Comparison of ENCODE assay signal across 10 cellular contexts in the genomic region with DNA sequence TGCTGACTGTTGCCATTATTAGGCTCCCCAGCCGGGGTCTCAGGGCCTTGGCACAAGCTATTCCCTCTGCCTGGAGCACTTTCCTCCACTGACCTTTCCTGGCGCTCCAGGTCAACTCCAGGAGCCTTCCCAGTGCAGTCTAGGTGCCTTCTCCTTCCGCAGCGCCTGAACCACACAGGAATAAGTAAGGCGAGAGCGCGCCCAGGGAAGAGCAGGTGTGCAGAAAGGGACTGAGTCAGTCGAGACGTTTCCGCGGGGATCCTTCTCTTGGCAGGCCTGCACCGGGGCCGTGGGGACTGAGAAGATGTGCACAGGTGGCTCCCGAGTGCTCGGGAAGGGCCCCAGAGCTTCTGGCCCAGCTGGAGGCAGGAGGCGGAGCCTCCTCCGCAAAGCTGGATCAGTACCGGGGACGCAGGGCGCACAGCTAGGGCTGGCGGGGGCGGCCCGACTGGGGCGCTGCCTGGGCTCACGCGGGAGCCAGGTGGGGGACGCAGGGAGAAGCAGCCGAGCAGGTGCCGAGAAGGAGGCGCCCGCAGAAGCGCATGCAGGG. TPM values are rescaled to one million over a fixed set of nuclear protein-coding genes. Genes with fewer than 3 reads are reported as not detected.
A peak's percentile ranks its signal among the peaks of the same experiment; 100 is the strongest.
DNase-seq lines count a peak whose midpoint lies in the region; ATAC-seq and TF ChIP-seq lines count a peak whose summit lies in the region.
"Had no signal": no experiment of that assay in that cellular context is flagged by ENCODE, and none has a peak within 500 bp of the region (broad histone marks: within the 10 kb centered on the region; RNA-seq: fewer than 3 reads in every experiment).

No MANE protein-coding gene starts in this region.

- H3K27me3 Mint-ChIP-seq in activated CD8-positive, alpha-beta T cell treated with anti-CD3 and anti-CD28 coated beads, Interleukin-2, amount 10 ng/mL, durations not matched to agents 7 days and 5 days (ENCODE audit: low read depth), result peaks cover 31% of the 10 kb centered on the region

- H3K36me3 ChIP-seq in heart right ventricle (peaks cover 0 to 28% (median 17%) of the 10 kb centered on the region in 9 donors), gastrocnemius medialis (peaks cover 0 to 20% of the 10 kb centered on the region in 2 donors)

- peaks cover 10% of the 10 kb centered on the region for H3K4me1 Mint-ChIP-seq in activated CD8-positive, alpha-beta T cell treated with anti-CD3 and anti-CD28 coated beads, Interleukin-2, amount 10 ng/mL, durations not matched to agents 7 days and 5 days (ENCODE audit: low read depth)

- ATAC-seq in HG03571 (IDR thresholded peaks at IDR 0.05; ENCODE audit: unreplicated experiment) (peak; percentile 20), heart right ventricle (peak in 5 of 8 donors; percentile 9 to 34 (median 18)), gastrocnemius medialis (peak; percentile 7 to 20)
- ATAC-seq in activated CD8-positive, alpha-beta T cell treated with anti-CD3 and anti-CD28 coated beads, Interleukin-2, amount 10 ng/mL, durations not matched to agents 7 days and 5 days, result peak; percentile 28

- H3K27me3 ChIP-seq in heart right ventricle, result peaks cover 6 to 43% (median 25%) of the 10 kb centered on the region in 7 donors
- H3K27me3 ChIP-seq in gastrocnemius medialis, result peaks cover 15 to 23% (median 19%) of the 10 kb centered on the region in 3 donors

- DNase-seq in NCI-H1436 (lab: John Stamatoyannopoulos, UW) (peak; percentile 4), NCI-H1436 treated with DMSO at 0.1 percent for 48 hours (lab: John Stamatoyannopoulos, UW) (no peak), heart right ventricle (no peak), gastrocnemius medialis (no peak), HK-2 (ENCODE audit: unreplicated experiment) (no peak), GM10266 (ENCODE audit: extremely low spot score) (no peak)
- DNase-seq in activated CD8-positive, alpha-beta T cell treated with anti-CD3 and anti-CD28 coated beads, Interleukin-2, amount 10 ng/mL, durations not matched to agents 7 days and 5 days, result peak; percentile 24

- no peak for TF ChIP-seq POLR2A in gastrocnemius medialis (IDR thresholded peaks at IDR 0.05)

- in situ Hi-C loops in gastrocnemius medialis (cut with MboI; ENCODE audit: low sequenced_read_pairs in 4 of 4), result no loop called here

- H3K4me3 ChIP-seq in heart right ventricle, result peak overlapping the region; percentile 14 to 57 (median 50)
- peak overlapping the region; percentile 31 to 61 (median 46) for H3K4me3 ChIP-seq in gastrocnemius medialis

- 14 to 16% methylated on average over 32 of the region's 32 CpGs for WGBS in heart right ventricle, 2 donors

- peaks cover 13% of the 10 kb centered on the region for H3K36me3 Mint-ChIP-seq in activated CD8-positive, alpha-beta T cell treated with anti-CD3 and anti-CD28 coated beads, Interleukin-2, amount 10 ng/mL, durations not matched to agents 7 days and 5 days (ENCODE audit: low read depth)

- intact Hi-C loops in heart right ventricle (cut with DNase I) (no loop called here), gastrocnemius medialis (cut with DNase I; ENCODE audit: low total_unique reads) (no loop called here)

- H3K9me3 Mint-ChIP-seq in activated CD8-positive, alpha-beta T cell treated with anti-CD3 and anti-CD28 coated beads, Interleukin-2, amount 10 ng/mL, durations not matched to agents 7 days and 5 days (ENCODE audit: insufficient read depth), result no peaks in the 10 kb centered on the region

- H3K4me1 ChIP-seq in heart right ventricle, result peaks cover 0 to 11% (median 7%) of the 10 kb centered on the region in 9 donors
- H3K4me1 ChIP-seq in gastrocnemius medialis, result no peaks in the 10 kb centered on the region

- H3K27ac Mint-ChIP-seq in activated CD8-positive, alpha-beta T cell treated with anti-CD3 and anti-CD28 coated beads, Interleukin-2, amount 10 ng/mL, durations not matched to agents 7 days and 5 days, result no peak overlapping the region

- no peak for TF ChIP-seq CTCF in heart right ventricle (IDR thresholded peaks at IDR 0.05)
- no peak for TF ChIP-seq CTCF in gastrocnemius medialis (IDR thresholded peaks at IDR 0.05 in 4 of 5, conservative IDR thresholded peaks at IDR 0.05 in 1 of 5)
- no peak for TF ChIP-seq CTCF in GM10266 (IDR thresholded peaks at IDR 0.05; ENCODE audit: control insufficient read depth, insufficient read depth, low read depth, missing control alignments)

- H3K4me3 Mint-ChIP-seq in activated CD8-positive, alpha-beta T cell treated with anti-CD3 and anti-CD28 coated beads, Interleukin-2, amount 10 ng/mL, durations not matched to agents 7 days and 5 days, result peak overlapping the region; percentile 50

- POLR2A ChIA-PET in activated CD8-positive, alpha-beta T cell treated with anti-CD3 and anti-CD28 coated beads, Interleukin-2, amount 10 ng/mL, durations not matched to agents 7 days and 5 days (lab: Charles Lee), result no interaction called here

- H3K27ac ChIP-seq in heart right ventricle (no peak overlapping the region), gastrocnemius medialis (no peak overlapping the region)

- no peaks in the 10 kb centered on the region for H3K9me3 ChIP-seq in heart right ventricle
- no peaks in the 10 kb centered on the region for H3K9me3 ChIP-seq in gastrocnemius medialis

- CTCF ChIA-PET in activated CD8-positive, alpha-beta T cell treated with anti-CD3 and anti-CD28 coated beads, Interleukin-2, amount 10 ng/mL, durations not matched to agents 7 days and 5 days (lab: Charles Lee), result interaction anchor here (1.9 kb wide), 1 partner anchor 48 kb away, joined by 8 read pairs; no protein-coding TSS in a partner anchor

RNA-seq across cellular contexts. Expression of gene BMP8A, which starts 0.8 kb away (rescaled TPM):
- total RNA-seq in activated CD8-positive, alpha-beta T cell treated with anti-CD3 and anti-CD28 coated beads, Interleukin-2, amount 10 ng/mL, durations not matched to agents 7 days and 5 days, result under 1 TPM in 1 of 2 experiments, not detected in 1; 0.16 TPM
- total RNA-seq in heart right ventricle, result 1 to 10 TPM in 4 of 10 donors, under 1 TPM in 4, not detected in 2; 0.33 to 1.8 (median 0.85) TPM
- under 1 TPM in 1 of 2 donors, not detected in 1; 0.16 TPM for polyA plus RNA-seq in heart right ventricle
- total RNA-seq in gastrocnemius medialis, result 1 to 10 TPM in 1 of 4 donors, under 1 TPM in 1, not detected in 2; 0.31 to 1.3 TPM
- total RNA-seq: T-helper 1 cell treated with Interleukin-12 subunit alpha and Interleukin-12 subunit beta and Interleukin-4 antibody, amounts not matched to agents 30 ng/mL and 1 ng/mL, for 36 hours had no signal
- polyA plus RNA-seq: AG04450 had no signal

Comparison
In these comparisons a context has a peak if more than half of its experiments do, and no peak if none do; other contexts are left out.
1. DNase-seq: peak in NCI-H1436 (single experiment) and activated CD8-positive, alpha-beta T cell treated with anti-CD3 and anti-CD28 coated beads, Interleukin-2, amount 10 ng/mL, durations not matched to agents 7 days and 5 days (single experiment); none in NCI-H1436 treated with DMSO at 0.1 percent for 48 hours (single experiment), heart right ventricle (0 of 2), gastrocnemius medialis (0 of 2), HK-2 (single experiment) and GM10266 (single experiment).
2. Peak in every context shown above with its lines, with median percentiles within 50 percentile points of each other: ATAC-seq.